Comparison of ENCODE assay signal across 13 cellular contexts in the genomic region with DNA sequence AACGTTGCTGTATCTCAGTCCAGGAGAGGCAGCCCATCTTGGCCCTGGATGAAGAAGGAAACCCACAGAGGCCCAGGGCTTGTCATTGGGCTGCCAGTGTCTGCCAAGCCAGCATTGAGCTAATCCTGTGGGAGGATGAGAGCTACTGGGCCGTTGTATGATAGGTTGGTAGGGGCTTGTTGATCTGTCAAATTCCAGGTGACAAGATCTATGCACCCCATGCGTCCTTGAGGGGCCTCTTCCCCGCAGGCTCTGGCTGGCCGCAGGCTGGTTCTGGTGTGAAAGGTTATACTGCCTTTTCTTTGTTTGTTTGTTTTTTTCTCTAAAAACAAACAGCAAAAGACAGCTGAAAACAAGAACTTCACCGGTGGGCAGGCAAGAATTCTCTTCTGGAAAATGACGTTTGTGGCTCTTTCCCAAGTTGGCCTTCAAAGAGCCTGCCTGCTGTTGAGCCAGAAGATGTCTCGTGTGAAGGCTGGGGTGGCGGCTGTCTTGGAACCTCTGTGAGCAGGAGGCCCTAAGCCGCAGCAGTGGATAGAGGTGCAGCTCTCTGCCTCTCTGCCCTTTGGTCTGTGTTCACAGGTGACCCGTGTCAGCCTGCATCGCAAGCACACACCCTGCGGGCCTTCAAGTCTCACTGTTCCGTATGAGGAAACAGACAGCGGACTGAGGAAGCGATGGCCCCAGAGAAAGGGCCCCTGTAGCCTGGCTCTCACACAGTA. TPM values are rescaled to one million over a fixed set of nuclear protein-coding genes. Genes with fewer than 3 reads are reported as not detected.
DNase-seq lines count a peak whose midpoint lies in the region; ATAC-seq and TF ChIP-seq lines count a peak whose summit lies in the region.
"Had no signal": no experiment of that assay in that cellular context is flagged by ENCODE, and none has a peak within 500 bp of the region (broad histone marks: within the 10 kb centered on the region; RNA-seq: fewer than 3 reads in every experiment).

No MANE protein-coding gene starts in this region.

- peaks cover 35% of the 10 kb centered on the region for H3K36me3 Mint-ChIP-seq in activated CD4-positive, alpha-beta memory T cell treated with anti-CD3 and anti-CD28 coated beads, Interleukin-2, amount 10 ng/mL, durations not matched to agents 7 days and 5 days (ENCODE audit: low read depth)
- peaks cover 31 to 45% of the 10 kb centered on the region in 2 donors for H3K36me3 Mint-ChIP-seq in CD4-positive, alpha-beta memory T cell

- no peak overlapping the region for H3K4me3 ChIP-seq in ACC112 (ENCODE audit: low read depth, low read length)
- no peak overlapping the region for H3K4me3 ChIP-seq in OCI-LY7 (ENCODE audit: low read depth, low read length, poor library complexity, severe bottlenecking)
- H3K4me3 ChIP-seq in fibroblast of pulmonary artery (replicated peaks; ENCODE audit: low read depth, low read length) = no peak overlapping the region
- H3K4me3 ChIP-seq in neutrophil (ENCODE audit: low read depth in 1 of 2, low read length in 1 of 2) = no peak overlapping the region
- no peak overlapping the region for H3K4me3 ChIP-seq in CD4-positive, alpha-beta memory T cell (ENCODE audit: low read length in 2 of 2)
- H3K4me3 ChIP-seq: GM12878 had no signal

- H3K4me3 Mint-ChIP-seq in activated CD4-positive, alpha-beta memory T cell treated with anti-CD3 and anti-CD28 coated beads, Interleukin-2, amount 10 ng/mL, durations not matched to agents 7 days and 5 days = no peak overlapping the region
- H3K4me3 Mint-ChIP-seq in CD4-positive, alpha-beta memory T cell = no peak overlapping the region
- H3K4me3 Mint-ChIP-seq: CD4-positive, CD25-positive, alpha-beta regulatory T cell had no signal

- CTCF ChIA-PET in OCI-LY7 (lab: Charles Lee; ENCODE audit: unreplicated experiment) = no interaction called here
- CTCF ChIA-PET in activated CD4-positive, alpha-beta memory T cell treated with anti-CD3 and anti-CD28 coated beads, Interleukin-2, amount 10 ng/mL, durations not matched to agents 7 days and 5 days (lab: Charles Lee) = no interaction called here
- CTCF ChIA-PET in CD4-positive, alpha-beta memory T cell (lab: Charles Lee; ENCODE audit: partially characterized antibody) = interaction anchor here (0.6 kb wide), 1 partner anchor 12 kb away, joined by 5 read pairs; no protein-coding TSS in a partner anchor

- ATAC-seq in HG02885 (IDR thresholded peaks at IDR 0.05; ENCODE audit: poor library complexity, unreplicated experiment) (no peak), HG03442 (IDR thresholded peaks at IDR 0.05; ENCODE audit: unreplicated experiment) (no peak)
- ATAC-seq: esophagus mucosa, GM12878 had no signal

- H2AFZ ChIP-seq in ACC112 (ENCODE audit: low read length, unreplicated experiment) (no peak overlapping the region), OCI-LY7 (ENCODE audit: low read length) (no peak overlapping the region)

- no peaks in the 10 kb centered on the region for H3K27me3 ChIP-seq in ACC112 (ENCODE audit: insufficient read depth, low read length)
- no peaks in the 10 kb centered on the region for H3K27me3 ChIP-seq in neutrophil
- no peaks in the 10 kb centered on the region for H3K27me3 ChIP-seq in CD4-positive, alpha-beta memory T cell (ENCODE audit: insufficient read depth, low read length)

- BruUV-seq in OCI-LY7 (replicated peaks; lab: Mats Ljungman, UMichigan) = no TSS peak

- H3K27ac Mint-ChIP-seq in activated CD4-positive, alpha-beta memory T cell treated with anti-CD3 and anti-CD28 coated beads, Interleukin-2, amount 10 ng/mL, durations not matched to agents 7 days and 5 days = no peak overlapping the region
- no peak overlapping the region for H3K27ac Mint-ChIP-seq in CD4-positive, alpha-beta memory T cell

- no peaks in the 10 kb centered on the region for H3K9me3 Mint-ChIP-seq in activated CD4-positive, alpha-beta memory T cell treated with anti-CD3 and anti-CD28 coated beads, Interleukin-2, amount 10 ng/mL, durations not matched to agents 7 days and 5 days
- H3K9me3 Mint-ChIP-seq in CD4-positive, alpha-beta memory T cell = no peaks in the 10 kb centered on the region
- H3K9me3 Mint-ChIP-seq: CD4-positive, CD25-positive, alpha-beta regulatory T cell had no signal

- TF ChIP-seq CTCF in OCI-LY7 (conservative IDR thresholded peaks at IDR 0.05; ENCODE audit: low read length) = no peak
- no peak for TF ChIP-seq CTCF in fibroblast of pulmonary artery (IDR thresholded peaks at IDR 0.05; ENCODE audit: low read length, missing control alignments)
- no peak for TF ChIP-seq CTCF in neutrophil (IDR thresholded peaks at IDR 0.05)

- H3K27me3 Mint-ChIP-seq in activated CD4-positive, alpha-beta memory T cell treated with anti-CD3 and anti-CD28 coated beads, Interleukin-2, amount 10 ng/mL, durations not matched to agents 7 days and 5 days = no peaks in the 10 kb centered on the region
- no peaks in the 10 kb centered on the region for H3K27me3 Mint-ChIP-seq in CD4-positive, alpha-beta memory T cell
- H3K27me3 Mint-ChIP-seq: CD4-positive, CD25-positive, alpha-beta regulatory T cell had no signal

- H3K9me3 ChIP-seq in OCI-LY7 (ENCODE audit: low read length) (no peaks in the 10 kb centered on the region), neutrophil (no peaks in the 10 kb centered on the region)
- H3K9me3 ChIP-seq in CD4-positive, alpha-beta memory T cell (ENCODE audit: control insufficient read depth in 1 of 2, low read length in 2 of 2) = no peaks in the 10 kb centered on the region

- H3K9me2 ChIP-seq in OCI-LY7 (ENCODE audit: insufficient read depth, low read length) = no peaks in the 10 kb centered on the region

- H4K20me1 ChIP-seq in OCI-LY7 (ENCODE audit: insufficient read depth, low read length) = no peaks in the 10 kb centered on the region

- peak overlapping the region; percentile 24; the same call in 1 of the 2 replicates for H3K4me2 ChIP-seq in OCI-LY7 (ENCODE audit: low read length)

- H3K4me1 ChIP-seq in ACC112 (ENCODE audit: control insufficient read depth, insufficient read depth, low read length, unreplicated experiment) (peaks cover 34% of the 10 kb centered on the region), OCI-LY7 (ENCODE audit: insufficient read depth, low read length, poor library complexity, severe bottlenecking) (peaks cover 52% of the 10 kb centered on the region), neutrophil (ENCODE audit: control insufficient read depth in 1 of 2, insufficient read depth in 1 of 2, low read depth in 1 of 2, low read length in 1 of 2) (peaks cover 63 to 73% of the 10 kb centered on the region in 2 experiments)
- H3K4me1 ChIP-seq in CD4-positive, alpha-beta memory T cell (ENCODE audit: insufficient read depth, low read length) = no peaks in the 10 kb centered on the region

- H3K27ac ChIP-seq in ACC112 (ENCODE audit: low read depth, low read length) = peak overlapping the region; percentile 89
- H3K27ac ChIP-seq in OCI-LY7 (ENCODE audit: low read depth, low read length, poor library complexity, severe bottlenecking) = peak overlapping the region; percentile 74
- H3K27ac ChIP-seq in neutrophil = peak overlapping the region; percentile 93
- H3K27ac ChIP-seq in CD4-positive, alpha-beta memory T cell (ENCODE audit: low read depth, low read length) = no peak overlapping the region

- POLR2A ChIA-PET in OCI-LY7 (lab: Charles Lee) = no interaction called here
- POLR2A ChIA-PET in activated CD4-positive, alpha-beta memory T cell treated with anti-CD3 and anti-CD28 coated beads, Interleukin-2, amount 10 ng/mL, durations not matched to agents 7 days and 5 days (lab: Charles Lee) = no interaction called here
- POLR2A ChIA-PET in CD4-positive, alpha-beta memory T cell (lab: Charles Lee; ENCODE audit: partially characterized antibody) = no interaction called here

- peaks cover 24% of the 10 kb centered on the region for H3K4me1 Mint-ChIP-seq in activated CD4-positive, alpha-beta memory T cell treated with anti-CD3 and anti-CD28 coated beads, Interleukin-2, amount 10 ng/mL, durations not matched to agents 7 days and 5 days
- peaks cover 0 to 10% (median 0%) of the 10 kb centered on the region in 4 donors for H3K4me1 Mint-ChIP-seq in CD4-positive, alpha-beta memory T cell

- H3K79me2 ChIP-seq in ACC112 (ENCODE audit: control insufficient read depth, insufficient read depth, low read length, unreplicated experiment) = peaks cover under 1% of the 10 kb centered on the region
- H3K79me2 ChIP-seq in OCI-LY7 (ENCODE audit: insufficient read depth, low read depth, low read length) = no peaks in the 10 kb centered on the region

- H3K36me3 ChIP-seq in ACC112 (ENCODE audit: insufficient read depth, low read length) (peaks cover 22% of the 10 kb centered on the region; the same call in 1 of the 2 replicates), OCI-LY7 (ENCODE audit: insufficient read depth, low read length) (peaks cover 39% of the 10 kb centered on the region), neutrophil (peaks cover 55% of the 10 kb centered on the region)
- H3K36me3 ChIP-seq in CD4-positive, alpha-beta memory T cell (ENCODE audit: insufficient read depth, low read length) = peaks cover 46% of the 10 kb centered on the region

- intact Hi-C loops in OCI-LY7 (cut with micrococcal nuclease; ENCODE audit: unreplicated experiment) = loop anchor here (5.0 kb wide), 1 partner anchor 67 kb away; no protein-coding TSS in a partner anchor
- intact Hi-C loops in CD4-positive, alpha-beta memory T cell (cut with micrococcal nuclease) = no loop called here

- DNase-seq in OCI-LY7 (ENCODE audit: low spot score) (no peak), fibroblast of pulmonary artery (ENCODE audit: low read depth) (peak; percentile 76)
- DNase-seq in activated CD4-positive, alpha-beta memory T cell treated with anti-CD3 and anti-CD28 coated beads, Interleukin-2, amount 10 ng/mL, durations not matched to agents 7 days and 5 days = no peak
- DNase-seq in CD4-positive, alpha-beta memory T cell = no peak
- DNase-seq: CD4-positive, CD25-positive, alpha-beta regulatory T cell; occipital lobe; stimulated activated CD8-positive, alpha-beta memory T cell treated with anti-CD3 and anti-CD28 coated beads, Interleukin-4, amount 100 ng/mL, for 48 hours had no signal

RNA-seq across cellular contexts. Expression of a gene that starts 23.3 kb away (rescaled TPM):
- total RNA-seq in OCI-LY7 (2014; rRNA removed; shearing (Covaris generic)) = not detected in 2 replicates
- total RNA-seq in OCI-LY7 (2022) = not detected in 2 replicates
- not detected for total RNA-seq in activated CD4-positive, alpha-beta memory T cell treated with anti-CD3 and anti-CD28 coated beads, Interleukin-2, amount 10 ng/mL, durations not matched to agents 7 days and 5 days
- not detected for total RNA-seq in CD4-positive, alpha-beta memory T cell
- not detected for polyA plus RNA-seq in CD4-positive, alpha-beta memory T cell
- total RNA-seq: CD4-positive, CD25-positive, alpha-beta regulatory T cell; occipital lobe had no signal
- polyA plus RNA-seq: CD4-positive, CD25-positive, alpha-beta regulatory T cell; GM12878 had no signal

RNA-seq across cellular contexts. Expression of a gene that starts 40.2 kb away (rescaled TPM):
- 2.8 and 3.3 TPM in 2 replicates for total RNA-seq in OCI-LY7 (2014; rRNA removed; shearing (Covaris generic))
- total RNA-seq in OCI-LY7 (2022) = 4.5 and 5.6 TPM in 2 replicates
- 10 to 100 TPM; 10.0 to 11.9 TPM for total RNA-seq in activated CD4-positive, alpha-beta memory T cell treated with anti-CD3 and anti-CD28 coated beads, Interleukin-2, amount 10 ng/mL, durations not matched to agents 7 days and 5 days
- 10 to 100 TPM; 14.7 to 17.7 TPM for total RNA-seq in CD4-positive, alpha-beta memory T cell
- polyA plus RNA-seq in CD4-positive, alpha-beta memory T cell = 10 to 100 TPM; 29.8 to 63.2 TPM

RNA-seq across cellular contexts. Expression of a gene that starts 55.4 kb away (rescaled TPM):
- 0.59 TPM in 1 of 2 replicates, not detected in the other for total RNA-seq in OCI-LY7 (2014; rRNA removed; shearing (Covaris generic))
- total RNA-seq in OCI-LY7 (2022) = not detected in 2 replicates
- total RNA-seq in activated CD4-positive, alpha-beta memory T cell treated with anti-CD3 and anti-CD28 coated beads, Interleukin-2, amount 10 ng/mL, durations not matched to agents 7 days and 5 days = under 1 TPM; 0.15 to 0.65 TPM
- 1 to 10 TPM; 2.3 TPM for total RNA-seq in CD4-positive, alpha-beta memory T cell
- polyA plus RNA-seq in CD4-positive, alpha-beta memory T cell = under 1 TPM in 1 of 2 donors, not detected in 1; 0.14 TPM
- polyA plus RNA-seq: CD4-positive, CD25-positive, alpha-beta regulatory T cell had no signal
